ENCODE assay signal across 28 cellular contexts in the genomic region with DNA sequence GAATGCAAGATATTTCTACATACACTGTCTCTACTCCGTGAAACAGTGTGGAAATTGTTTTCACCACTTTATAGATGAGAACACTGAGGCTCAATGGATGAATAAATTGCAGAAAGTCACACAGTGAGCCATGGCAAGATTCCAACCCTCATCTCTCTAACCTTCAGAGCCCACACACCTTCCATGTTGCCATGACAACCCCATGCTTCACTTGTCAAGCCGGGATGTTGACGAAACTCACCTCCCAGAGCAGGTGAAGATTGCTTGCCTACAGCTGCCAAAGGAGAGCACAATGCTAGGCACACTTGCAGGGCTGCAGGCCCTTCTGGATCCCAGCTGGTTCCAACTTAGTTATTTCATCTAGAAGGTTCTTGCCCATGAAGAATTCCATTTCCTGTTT.
"Had no signal": no experiment of that assay in that cellular context is flagged by ENCODE, and none has a peak within 500 bp of the region (broad histone marks: within the 10 kb centered on the region; RNA-seq: fewer than 3 reads in every experiment).

No MANE protein-coding gene starts in this region.

- H3K9me3 ChIP-seq: colonic mucosa, left ventricle myocardium inferior, psoas muscle, right atrium auricular region, suprapubic skin, tibial artery, upper lobe of right lung had no signal

- FAIRE-seq: bronchial epithelial cell, endometrium, frontal cortex had no signal

- H3K4me3 ChIP-seq: colonic mucosa, left ventricle myocardium inferior, lung, neural progenitor cell, psoas muscle, right atrium auricular region, smooth muscle cell, suprapubic skin, tibial artery, upper lobe of right lung had no signal

- H3K4me2 ChIP-seq: neural progenitor cell, smooth muscle cell had no signal

- H3K4me1 ChIP-seq: colonic mucosa, left ventricle myocardium inferior, neural progenitor cell, parathyroid adenoma, psoas muscle, right atrium auricular region, suprapubic skin, tibial artery, upper lobe of right lung had no signal

- ATAC-seq: activated CD4-positive, alpha-beta T cell treated with anti-CD3 and anti-CD28 coated beads for 36 hours; natural killer cell; psoas muscle; upper lobe of right lung had no signal

- H3K27ac ChIP-seq: colonic mucosa, epithelial cell of prostate, left ventricle myocardium inferior, neural progenitor cell, parathyroid adenoma, psoas muscle, right atrium auricular region, suprapubic skin, tibial artery, upper lobe of right lung had no signal

- H3K79me2 ChIP-seq: parathyroid adenoma had no signal

- H3K36me3 ChIP-seq: colonic mucosa, left ventricle myocardium inferior, neural progenitor cell, right atrium auricular region, suprapubic skin, tibial artery, upper lobe of right lung had no signal

- DNase-seq: activated CD4-positive, alpha-beta T cell treated with anti-CD3 and anti-CD28 coated beads for 36 hours; activated CD4-positive, CD25-positive, alpha-beta regulatory T cell; activated CD8-positive, alpha-beta memory T cell treated with anti-CD3 and anti-CD28 coated beads for 24 hours; activated effector memory CD4-positive, alpha-beta T cell treated with Interleukin-2 at 50 U/mL for 16 hours; activated naive CD4-positive, alpha-beta T cell treated with Interleukin-2 at 50 U/mL for 16 hours; anterior cingulate cortex; colonic mucosa; effector CD8-positive, alpha-beta T cell; islet precursor cell; left ventricle myocardium inferior; mesendoderm; natural killer cell; occipital lobe; psoas muscle; stimulated activated CD4-positive, alpha-beta T cell treated with anti-CD3 and anti-CD28 coated beads, Interleukin-2, amount 100 ng/mL, for 24 hours; stimulated activated naive CD4-positive, alpha-beta T cell; tibial artery; upper lobe of right lung had no signal

- H3K27me3 ChIP-seq: colonic mucosa, neural progenitor cell, right atrium auricular region had no signal

- H2AFZ ChIP-seq: neural progenitor cell, parathyroid adenoma had no signal

- H3K9ac ChIP-seq: neural progenitor cell, parathyroid adenoma had no signal
